ENCODE assay signal across 1 cellular context in genomic region chr6:160133441-160134336, GRCh38.
TF ChIP-seq lines count a peak whose summit lies in the region.

No MANE protein-coding gene starts in this region.

TF ChIP-seq in GM23338, 12 proteins besides CTCF, POLR2A, EP300 and RAD21 (continued from another document):
- TF ChIP-seq, protein P1, sequence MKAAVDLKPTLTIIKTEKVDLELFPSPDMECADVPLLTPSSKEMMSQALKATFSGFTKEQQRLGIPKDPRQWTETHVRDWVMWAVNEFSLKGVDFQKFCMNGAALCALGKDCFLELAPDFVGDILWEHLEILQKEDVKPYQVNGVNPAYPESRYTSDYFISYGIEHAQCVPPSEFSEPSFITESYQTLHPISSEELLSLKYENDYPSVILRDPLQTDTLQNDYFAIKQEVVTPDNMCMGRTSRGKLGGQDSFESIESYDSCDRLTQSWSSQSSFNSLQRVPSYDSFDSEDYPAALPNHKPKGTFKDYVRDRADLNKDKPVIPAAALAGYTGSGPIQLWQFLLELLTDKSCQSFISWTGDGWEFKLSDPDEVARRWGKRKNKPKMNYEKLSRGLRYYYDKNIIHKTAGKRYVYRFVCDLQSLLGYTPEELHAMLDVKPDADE (IDR thresholded peaks at IDR 0.05): no peak
- TF ChIP-seq ZNF331 (CRISPR knock-in tag; IDR thresholded peaks at IDR 0.05; ENCODE audit: low read depth) (no peak), NANOG (IDR thresholded peaks at IDR 0.05; ENCODE audit: borderline replicate concordance) (no peak), EZH2 (IDR thresholded peaks at IDR 0.05; ENCODE audit: low read depth, unreplicated experiment) (no peak)
